Comparison of ENCODE assay signal across 13 cellular contexts in genomic region chr11:28606930-28607329, GRCh38.
A peak's percentile ranks its signal among the peaks of the same experiment; 100 is the strongest.
DNase-seq lines count a peak whose midpoint lies in the region; ATAC-seq and TF ChIP-seq lines count a peak whose summit lies in the region.
"Had no signal": no experiment of that assay in that cellular context is flagged by ENCODE, and none has a peak within 500 bp of the region (broad histone marks: within the 10 kb centered on the region; RNA-seq: fewer than 3 reads in every experiment).

No MANE protein-coding gene starts in this region.

- in situ Hi-C loops in G401 (cut with HindIII; ENCODE audit: low sequenced_read_pairs): no loop called here

- no peaks in the 10 kb centered on the region for H3K36me3 ChIP-seq in PC-3 (ENCODE audit: low read depth, low read length)
- H3K36me3 ChIP-seq in endodermal cell (ENCODE audit: control insufficient read depth, insufficient read depth, low read length): no peaks in the 10 kb centered on the region
- no peaks in the 10 kb centered on the region for H3K36me3 ChIP-seq in right atrium auricular region

- H3K27me3 Mint-ChIP-seq in endodermal cell (ENCODE audit: insufficient read depth): peaks cover 12% of the 10 kb centered on the region

- H4K20me1 ChIP-seq in PC-3 (ENCODE audit: low read length): no peaks in the 10 kb centered on the region

- no peak overlapping the region for H3K27ac Mint-ChIP-seq in endodermal cell
- H3K27ac Mint-ChIP-seq: activated T-helper 1 cell treated with anti-CD3 and anti-CD28 coated beads, Interleukin-12 subunit alpha, Interleukin-12 subunit beta, Interleukin-2, Interleukin-4 antibody, amounts not matched to agents 30 ng/mL and 10 ng/mL and 1 ng/mL, durations not matched to agents 14 hours and 24 hours and 36 hours; CD14-positive monocyte; nephron progenitor cell had no signal

- no peaks in the 10 kb centered on the region for H3K9me3 ChIP-seq in PC-3 (ENCODE audit: low read length)
- H3K9me3 ChIP-seq in endodermal cell (ENCODE audit: control insufficient read depth, low read length): no peaks in the 10 kb centered on the region
- no peaks in the 10 kb centered on the region for H3K9me3 ChIP-seq in right atrium auricular region

- no peak for TF ChIP-seq CTCF in PC-3 (conservative IDR thresholded peaks at IDR 0.05; ENCODE audit: low read depth, low read length)
- TF ChIP-seq CTCF in endodermal cell (conservative IDR thresholded peaks at IDR 0.05): no peak
- TF ChIP-seq CTCF in omental fat pad (IDR thresholded peaks at IDR 0.05): no peak
- TF ChIP-seq CTCF in right atrium auricular region (IDR thresholded peaks at IDR 0.05): no peak

- H3K4me3 ChIP-seq in PC-3 (ENCODE audit: low read length) (no peak overlapping the region), endodermal cell (ENCODE audit: low read length) (no peak overlapping the region), right atrium auricular region (no peak overlapping the region)

- peaks cover 5% of the 10 kb centered on the region for H3K4me1 Mint-ChIP-seq in endodermal cell
- H3K4me1 Mint-ChIP-seq: CD14-positive monocyte, nephron progenitor cell had no signal

- WGBS in endodermal cell (ENCODE audit: insufficient coverage in 1 of 2, insufficient read length in 1 of 2), 2 experiments: 77 to 80% methylated on average over 4 to 12 of the region's 12 CpGs

- H3K27me3 ChIP-seq in PC-3 (ENCODE audit: low read length) (no peaks in the 10 kb centered on the region), endodermal cell (ENCODE audit: control insufficient read depth, insufficient read depth, low read length, poor library complexity, severe bottlenecking) (peaks cover 16% of the 10 kb centered on the region), right atrium auricular region (no peaks in the 10 kb centered on the region)

- POLR2A ChIA-PET in PC-3 (lab: Charles Lee; ENCODE audit: unreplicated experiment): no interaction called here

- H3K36me3 Mint-ChIP-seq in endodermal cell (ENCODE audit: low read depth): no peaks in the 10 kb centered on the region
- H3K36me3 Mint-ChIP-seq: CD14-positive monocyte had no signal

- H3K9me2 ChIP-seq in PC-3 (replicated peaks; ENCODE audit: low read length): no peaks in the 10 kb centered on the region

- H2AFZ ChIP-seq in PC-3 (ENCODE audit: low read length): peak overlapping the region; percentile 44; the same call in 1 of the 2 replicates

- ATAC-seq in PC-3 (peak; percentile 70; the same call in 1 of the 2 replicates), omental fat pad (ENCODE audit: low FRiP score) (peak; percentile 68)
- ATAC-seq: HCT116 had no signal

- BruUV-seq in PC-3 (replicated peaks; lab: Mats Ljungman, UMichigan): no TSS peak

- no peaks in the 10 kb centered on the region for H3K79me2 ChIP-seq in PC-3 (ENCODE audit: low read length)

- H3K4me1 ChIP-seq in PC-3 (ENCODE audit: insufficient read depth, low read length) (no peaks in the 10 kb centered on the region), endodermal cell (ENCODE audit: control insufficient read depth, insufficient read depth, low read length) (no peaks in the 10 kb centered on the region), right atrium auricular region (no peaks in the 10 kb centered on the region)

- no peak overlapping the region for H3K9ac ChIP-seq in PC-3 (ENCODE audit: low read length)
- H3K9ac ChIP-seq in endodermal cell (ENCODE audit: extremely low read depth, low read length, poor library complexity, severe bottlenecking): no peak overlapping the region

- H3F3A ChIP-seq in PC-3 (ENCODE audit: low read length, unreplicated experiment): no peaks in the 10 kb centered on the region

- H3K9me3 Mint-ChIP-seq in endodermal cell: no peaks in the 10 kb centered on the region
- H3K9me3 Mint-ChIP-seq: activated T-helper 1 cell treated with anti-CD3 and anti-CD28 coated beads, Interleukin-12 subunit alpha, Interleukin-12 subunit beta, Interleukin-2, Interleukin-4 antibody, amounts not matched to agents 30 ng/mL and 10 ng/mL and 1 ng/mL, durations not matched to agents 14 hours and 24 hours and 36 hours; nephron progenitor cell had no signal

- H3K4me3 Mint-ChIP-seq in endodermal cell: no peak overlapping the region
- H3K4me3 Mint-ChIP-seq: activated T-helper 1 cell treated with anti-CD3 and anti-CD28 coated beads, Interleukin-12 subunit alpha, Interleukin-12 subunit beta, Interleukin-2, Interleukin-4 antibody, amounts not matched to agents 30 ng/mL and 10 ng/mL and 1 ng/mL, durations not matched to agents 14 hours and 24 hours and 36 hours; CD14-positive monocyte; nephron progenitor cell had no signal

- DNase-seq in G401 (ENCODE audit: low spot score) (peak; percentile 37), PC-3 (peak; percentile 37), endodermal cell (peak; percentile 63), omental fat pad (ENCODE audit: low spot score) (no peak), NCI-H128 (lab: John Stamatoyannopoulos, UW; ENCODE audit: unreplicated experiment) (no peak), NCI-H526 (lab: John Stamatoyannopoulos, UW) (no peak), right atrium auricular region (ENCODE audit: low spot score) (no peak)
- no peak for DNase-seq in stimulated activated CD4-positive, alpha-beta T cell treated with anti-CD3 and anti-CD28 coated beads, Interleukin-12 subunit alpha, Interleukin-12 subunit beta, amount 100 ng/mL, for 4 hours
- DNase-seq: nephron progenitor cell; stimulated activated naive CD4-positive, alpha-beta T cell treated with Interleukin-2 at 50 U/mL for 16 hours had no signal

- intact Hi-C loops in PC-3 (cut with micrococcal nuclease): no loop called here

- H3K27ac ChIP-seq in PC-3 (ENCODE audit: low read length): no peak overlapping the region
- no peak overlapping the region for H3K27ac ChIP-seq in endodermal cell (ENCODE audit: low read depth, low read length)
- H3K27ac ChIP-seq in right atrium auricular region: no peak overlapping the region

- CTCF ChIA-PET in PC-3 (lab: Charles Lee): no interaction called here

- no peak overlapping the region for H3K4me2 ChIP-seq in PC-3 (ENCODE audit: low read length)

Comparison
In these comparisons a context has a peak if more than half of its experiments do, and no peak if none do; other contexts are left out.
1. DNase-seq: peak in G401 (single experiment), PC-3 (single experiment) and endodermal cell (single experiment); none in omental fat pad (single experiment), NCI-H128 (single experiment), NCI-H526 (0 of 2), stimulated activated CD4-positive, alpha-beta T cell treated with anti-CD3 and anti-CD28 coated beads, Interleukin-12 subunit alpha, Interleukin-12 subunit beta, amount 100 ng/mL, for 4 hours (single experiment) and right atrium auricular region (single experiment).